ENCODE assay signal across 16 cellular contexts in the genomic region with DNA sequence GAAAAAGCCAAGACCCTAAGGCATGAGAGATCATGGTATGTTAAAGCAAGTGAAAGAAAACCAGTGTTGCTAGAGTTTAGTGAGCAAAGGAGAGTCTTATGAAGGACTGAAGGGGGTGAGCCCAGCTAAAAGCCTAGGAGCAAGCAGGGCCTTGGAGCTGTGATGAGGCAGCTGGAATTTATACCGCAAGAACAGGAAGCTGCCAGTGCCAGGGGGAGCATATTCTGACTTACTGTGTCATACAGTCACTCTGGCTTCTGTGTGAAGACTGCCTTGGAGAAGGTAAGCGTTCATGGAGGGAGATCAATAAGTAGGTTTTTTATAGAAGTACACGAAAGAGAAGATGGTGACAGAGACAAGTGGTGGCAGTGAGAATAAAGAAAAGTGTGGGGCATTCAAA.
DNase-seq lines count a peak whose midpoint lies in the region; ATAC-seq, FAIRE-seq and TF ChIP-seq lines count a peak whose summit lies in the region.
"Had no signal": no experiment of that assay in that cellular context is flagged by ENCODE, and none has a peak within 500 bp of the region (broad histone marks: within the 10 kb centered on the region; RNA-seq: fewer than 3 reads in every experiment).

No MANE protein-coding gene starts in this region.

- H3K27me3 ChIP-seq in GM23248 (replicated peaks; ENCODE audit: insufficient read depth) (no peaks in the 10 kb centered on the region), RWPE2 (ENCODE audit: insufficient read depth, poor library complexity, severe bottlenecking) (no peaks in the 10 kb centered on the region), pancreas (no peaks in the 10 kb centered on the region), esophagus squamous epithelium (no peaks in the 10 kb centered on the region)

- H3K36me3 Mint-ChIP-seq in natural killer cell treated with Interleukin-12 subunit alpha and Interleukin-12 subunit beta and Interleukin-15 and Interleukin-18, amount 100 ng/mL, for 72 hours = no peaks in the 10 kb centered on the region
- peaks cover 4 to 8% of the 10 kb centered on the region in 2 donors for H3K36me3 Mint-ChIP-seq in stimulated activated naive B cell treated with anti-CD40 and anti-IgM and Interleukin-4, amounts not matched to agents 10 μg/mL and 1 μg/mL and 100 μg/mL, for 72 hours

- H3K9me2 ChIP-seq in GM23248 (ENCODE audit: insufficient read depth) = no peaks in the 10 kb centered on the region

- TF ChIP-seq CTCF in RWPE2 (IDR thresholded peaks at IDR 0.05; ENCODE audit: poor library complexity, severe bottlenecking) (no peak), pancreas (IDR thresholded peaks at IDR 0.05) (no peak), esophagus squamous epithelium (IDR thresholded peaks at IDR 0.05) (no peak)

- peaks cover 3% of the 10 kb centered on the region for H3K9me3 Mint-ChIP-seq in natural killer cell treated with Interleukin-12 subunit alpha and Interleukin-12 subunit beta and Interleukin-15 and Interleukin-18, amount 100 ng/mL, for 72 hours
- peaks cover 3 to 4% of the 10 kb centered on the region in 2 donors for H3K9me3 Mint-ChIP-seq in stimulated activated naive B cell treated with anti-CD40 and anti-IgM and Interleukin-4, amounts not matched to agents 10 μg/mL and 1 μg/mL and 100 μg/mL, for 72 hours

- in situ Hi-C loops in GM23248 (cut with MboI) = no loop called here

- H3K27ac Mint-ChIP-seq in natural killer cell treated with Interleukin-12 subunit alpha and Interleukin-12 subunit beta and Interleukin-15 and Interleukin-18, amount 100 ng/mL, for 72 hours = no peak overlapping the region
- no peak overlapping the region for H3K27ac Mint-ChIP-seq in stimulated activated naive B cell treated with anti-CD40 and anti-IgM and Interleukin-4, amounts not matched to agents 10 μg/mL and 1 μg/mL and 100 μg/mL, for 72 hours

- H2AFZ ChIP-seq in GM23248 = no peak overlapping the region

- H3K27ac ChIP-seq in GM23248 (no peak overlapping the region), RWPE2 (ENCODE audit: poor library complexity, severe bottlenecking) (peak overlapping the region; percentile 51), pancreas (no peak overlapping the region), esophagus squamous epithelium (no peak overlapping the region)
- H3K27ac ChIP-seq: lower lobe of right lung, SK-N-MC had no signal

- H3K4me1 ChIP-seq in GM23248 (ENCODE audit: insufficient read depth) (peaks cover 34% of the 10 kb centered on the region), RWPE2 (ENCODE audit: insufficient read depth, poor library complexity, severe bottlenecking) (peaks cover 22% of the 10 kb centered on the region), pancreas (peaks cover 0 to 4% (median 0%) of the 10 kb centered on the region in 3 donors), esophagus squamous epithelium (no peaks in the 10 kb centered on the region)
- H3K4me1 ChIP-seq: lower lobe of right lung had no signal

- no peaks in the 10 kb centered on the region for H4K20me1 ChIP-seq in GM23248 (ENCODE audit: insufficient read depth)

- H3K4me3 ChIP-seq in GM23248 = no peak overlapping the region
- H3K4me3 ChIP-seq in RWPE2 (ENCODE audit: severe bottlenecking) = no peak overlapping the region
- H3K4me3 ChIP-seq in pancreas = no peak overlapping the region
- no peak overlapping the region for H3K4me3 ChIP-seq in esophagus squamous epithelium
- H3K4me3 ChIP-seq: lower lobe of right lung, SK-N-MC had no signal

- no peak for FAIRE-seq in pancreas (lab: Jason Lieb, UNC)

- intact Hi-C loops in pancreas (cut with DNase I) = no loop called here
- intact Hi-C loops in esophagus squamous epithelium (cut with DNase I) = no loop called here

- H3K4me1 Mint-ChIP-seq in natural killer cell treated with Interleukin-12 subunit alpha and Interleukin-12 subunit beta and Interleukin-15 and Interleukin-18, amount 100 ng/mL, for 72 hours (ENCODE audit: low read depth in 2 of 2) = no peaks in the 10 kb centered on the region
- peaks cover 13 to 43% of the 10 kb centered on the region in 2 donors for H3K4me1 Mint-ChIP-seq in stimulated activated naive B cell treated with anti-CD40 and anti-IgM and Interleukin-4, amounts not matched to agents 10 μg/mL and 1 μg/mL and 100 μg/mL, for 72 hours

- no peak overlapping the region for H3K4me2 ChIP-seq in GM23248 (ENCODE audit: unreplicated experiment)

- peaks cover 13% of the 10 kb centered on the region for H3F3A ChIP-seq in GM23248 (ENCODE audit: insufficient read depth)

- H3K9ac ChIP-seq in GM23248 = no peak overlapping the region

- ATAC-seq in RWPE2 (ENCODE audit: low read depth) (peak; percentile 78), pancreas (peak in 3 of 4 donors; percentile 24 to 43 (median 35)), HG03159 (IDR thresholded peaks at IDR 0.05; ENCODE audit: unreplicated experiment) (no peak)
- ATAC-seq in natural killer cell treated with Interleukin-12 subunit alpha and Interleukin-12 subunit beta and Interleukin-15 and Interleukin-18, amount 100 ng/mL, for 72 hours = no peak
- ATAC-seq in stimulated activated naive B cell treated with anti-CD40 and anti-IgM and Interleukin-4, amounts not matched to agents 10 μg/mL and 1 μg/mL and 100 μg/mL, for 72 hours (replicated peaks) = no peak
- ATAC-seq: lower lobe of right lung had no signal

- peak; percentile 46 for DNase-seq in GM23248
- peak; percentile 36 for DNase-seq in RWPE2 (ENCODE audit: low spot score)
- DNase-seq in fibroblast of gingiva (ENCODE audit: low read depth) = peak; percentile 56
- no peak for DNase-seq in pancreas
- DNase-seq in natural killer cell treated with Interleukin-12 subunit alpha and Interleukin-12 subunit beta and Interleukin-15 and Interleukin-18, amount 100 ng/mL, for 72 hours (ENCODE audit: low spot score) = no peak
- no peak for DNase-seq in esophagus squamous epithelium (lab: John Stamatoyannopoulos, UW)
- no peak for DNase-seq in stimulated activated naive B cell treated with anti-CD40 and anti-IgM and Interleukin-4, amounts not matched to agents 10 μg/mL and 1 μg/mL and 100 μg/mL, for 72 hours
- DNase-seq: activated CD4-positive, alpha-beta T cell treated with anti-CD3 and anti-CD28 coated beads, Interleukin-2, amount 50 U/mL, for 1 hour; COR-L47; head of caudate nucleus; lower lobe of right lung; MV-4-11; NCI-H524; stimulated activated CD4-positive, alpha-beta T cell treated with anti-CD3 and anti-CD28 coated beads, Interleukin-4, amount 100 ng/mL, for 24 hours had no signal

- H3K36me3 ChIP-seq in GM23248 (ENCODE audit: low read depth) (no peaks in the 10 kb centered on the region), RWPE2 (ENCODE audit: low read depth) (0 out of 2 replicates have a peak, but pooled peaks cover 7% of the 10 kb centered on the region), pancreas (no peaks in the 10 kb centered on the region), esophagus squamous epithelium (no peaks in the 10 kb centered on the region)
- H3K36me3 ChIP-seq: lower lobe of right lung had no signal

- no peak overlapping the region for H3K4me3 Mint-ChIP-seq in natural killer cell treated with Interleukin-12 subunit alpha and Interleukin-12 subunit beta and Interleukin-15 and Interleukin-18, amount 100 ng/mL, for 72 hours
- H3K4me3 Mint-ChIP-seq in stimulated activated naive B cell treated with anti-CD40 and anti-IgM and Interleukin-4, amounts not matched to agents 10 μg/mL and 1 μg/mL and 100 μg/mL, for 72 hours = no peak overlapping the region

- peaks cover 0 to 3% of the 10 kb centered on the region in 2 donors for H3K27me3 Mint-ChIP-seq in natural killer cell treated with Interleukin-12 subunit alpha and Interleukin-12 subunit beta and Interleukin-15 and Interleukin-18, amount 100 ng/mL, for 72 hours
- no peaks in the 10 kb centered on the region for H3K27me3 Mint-ChIP-seq in stimulated activated naive B cell treated with anti-CD40 and anti-IgM and Interleukin-4, amounts not matched to agents 10 μg/mL and 1 μg/mL and 100 μg/mL, for 72 hours

- WGBS in GM23248 (ENCODE audit: low coverage in 1 of 2, low lambda C conversion rate in 2 of 2, missing lambda C conversion rate in 2 of 2), 2 experiments = 92 to 95% methylated on average over 3 of the region's 3 CpGs
- 69 to 94% methylated on average over 3 of the region's 3 CpGs for WGBS in pancreas, 2 donors
- WGBS in esophagus squamous epithelium, 2 donors = 83 to 92% methylated on average over 3 of the region's 3 CpGs

- H3K9me3 ChIP-seq in GM23248 (ENCODE audit: low read depth) = no peaks in the 10 kb centered on the region
- no peaks in the 10 kb centered on the region for H3K9me3 ChIP-seq in RWPE2 (ENCODE audit: severe bottlenecking)
- H3K9me3 ChIP-seq in pancreas = no peaks in the 10 kb centered on the region
- no peaks in the 10 kb centered on the region for H3K9me3 ChIP-seq in esophagus squamous epithelium
- H3K9me3 ChIP-seq: lower lobe of right lung had no signal

- TF ChIP-seq POLR2A in esophagus squamous epithelium (IDR thresholded peaks at IDR 0.05) = no peak

- H3K79me2 ChIP-seq in GM23248 (ENCODE audit: insufficient read depth) = no peaks in the 10 kb centered on the region

Comparison
In these comparisons a context has a peak if more than half of its experiments do, and no peak if none do; other contexts are left out.
1. DNase-seq: peak in GM23248 (single experiment), RWPE2 (single experiment) and fibroblast of gingiva (single experiment); none in pancreas (0 of 6), natural killer cell treated with Interleukin-12 subunit alpha and Interleukin-12 subunit beta and Interleukin-15 and Interleukin-18, amount 100 ng/mL, for 72 hours (single experiment), esophagus squamous epithelium (single experiment) and stimulated activated naive B cell treated with anti-CD40 and anti-IgM and Interleukin-4, amounts not matched to agents 10 μg/mL and 1 μg/mL and 100 μg/mL, for 72 hours (single experiment).
2. ATAC-seq: peak in RWPE2 (single experiment) and pancreas (3 of 4); none in natural killer cell treated with Interleukin-12 subunit alpha and Interleukin-12 subunit beta and Interleukin-15 and Interleukin-18, amount 100 ng/mL, for 72 hours (0 of 2), HG03159 (single experiment) and stimulated activated naive B cell treated with anti-CD40 and anti-IgM and Interleukin-4, amounts not matched to agents 10 μg/mL and 1 μg/mL and 100 μg/mL, for 72 hours (0 of 2).